Comparison of ENCODE assay signal across 10 cellular contexts in genomic region chr14:103207404-103208072, GRCh38.
DNase-seq lines count a peak whose midpoint lies in the region; ATAC-seq and TF ChIP-seq lines count a peak whose summit lies in the region.
"Had no signal": no experiment of that assay in that cellular context is flagged by ENCODE, and none has a peak within 500 bp of the region (broad histone marks: within the 10 kb centered on the region; RNA-seq: fewer than 3 reads in every experiment).

No MANE protein-coding gene starts in this region.

- H3K36me3 Mint-ChIP-seq in GM23338 (ENCODE audit: low read depth) (peaks cover 21% of the 10 kb centered on the region), brain (peaks cover 12% of the 10 kb centered on the region)

- H3K27ac Mint-ChIP-seq in GM23338, result no peak overlapping the region
- no peak overlapping the region for H3K27ac Mint-ChIP-seq in brain
- H3K27ac Mint-ChIP-seq: activated CD8-positive, alpha-beta T cell treated with anti-CD3 and anti-CD28 coated beads for 36 hours had no signal

- H3K27ac ChIP-seq in GM23338 (ENCODE audit: low read depth), result no peak overlapping the region

- peaks cover 7% of the 10 kb centered on the region for H3K4me1 Mint-ChIP-seq in GM23338
- peaks cover 14% of the 10 kb centered on the region for H3K4me1 Mint-ChIP-seq in brain

- peak overlapping the region; percentile 38; the same call in 1 of the 2 replicates for H2AFZ ChIP-seq in GM23338

- H3K36me3 ChIP-seq in GM23338 (ENCODE audit: insufficient read depth), result no peaks in the 10 kb centered on the region

- peaks cover 22% of the 10 kb centered on the region for H3K9me3 ChIP-seq in iPS-18c (ENCODE audit: control insufficient read depth, insufficient read depth, low read length)

- 0 out of 2 replicates have a peak, but pooled peaks cover 7% of the 10 kb centered on the region for H3K4me1 ChIP-seq in GM23338 (ENCODE audit: insufficient read depth)

- peaks cover 43% of the 10 kb centered on the region for H3K27me3 ChIP-seq in GM23338 (ENCODE audit: insufficient read depth)

- peaks cover 42% of the 10 kb centered on the region for H3K27me3 Mint-ChIP-seq in GM23338 (ENCODE audit: insufficient read depth, low read depth, poor library complexity)
- H3K27me3 Mint-ChIP-seq in brain, result peaks cover 58% of the 10 kb centered on the region

- no peak for TF ChIP-seq CTCF in GM23338 (conservative IDR thresholded peaks at IDR 0.05; ENCODE audit: low read depth in 2 of 2)
- TF ChIP-seq CTCF in brain (conservative IDR thresholded peaks at IDR 0.05), result no peak

- DNase-seq in GM23338 (ENCODE audit: low spot score) (peak; percentile 44), skeletal muscle cell (ENCODE audit: low read depth) (no peak), cerebellar nuclear complex (lab: John Stamatoyannopoulos, UW) (no peak), NCI-H2107 treated with DMSO at 0.1 percent for 48 hours (lab: John Stamatoyannopoulos, UW; ENCODE audit: unreplicated experiment) (no peak), RPMI8226 (no peak), NCI-H187 treated with DMSO at 0.1 percent for 48 hours (lab: John Stamatoyannopoulos, UW) (no peak)
- DNase-seq: activated CD8-positive, alpha-beta T cell treated with anti-CD3 and anti-CD28 coated beads for 36 hours; NCI-H2081 treated with DMSO at 0.1 percent for 48 hours had no signal

- peak overlapping the region; percentile 71 for H3K4me3 Mint-ChIP-seq in GM23338
- peak overlapping the region; percentile 71 to 81 (median 74) for H3K4me3 Mint-ChIP-seq in brain
- H3K4me3 Mint-ChIP-seq: activated CD8-positive, alpha-beta T cell treated with anti-CD3 and anti-CD28 coated beads for 36 hours had no signal

- ATAC-seq in GM23338, result peak; percentile 61
- ATAC-seq: activated CD8-positive, alpha-beta T cell treated with anti-CD3 and anti-CD28 coated beads for 36 hours had no signal

- H3K79me2 ChIP-seq in GM23338 (replicated peaks; ENCODE audit: insufficient read depth), result no peaks in the 10 kb centered on the region

- H3K9me3 Mint-ChIP-seq in GM23338, result peaks cover 37% of the 10 kb centered on the region
- peaks cover 16 to 48% (median 28%) of the 10 kb centered on the region in 5 experiments for H3K9me3 Mint-ChIP-seq in brain

- H3K9me2 ChIP-seq in GM23338 (ENCODE audit: insufficient read depth), result 0 out of 2 replicates have a peak, but pooled peaks cover 4% of the 10 kb centered on the region

- H3K4me3 ChIP-seq in GM23338 (peak overlapping the region; percentile 64), iPS-18c (ENCODE audit: insufficient read depth, low read depth, low read length) (peak overlapping the region; percentile 66), skeletal muscle cell (ENCODE audit: low read depth, low read length) (peak overlapping the region; percentile 45)

- H3K4me2 ChIP-seq in GM23338, result peak overlapping the region; percentile 81

- no peaks in the 10 kb centered on the region for H4K20me1 ChIP-seq in GM23338 (replicated peaks; ENCODE audit: insufficient read depth)

- H3F3A ChIP-seq in GM23338 (replicated peaks; ENCODE audit: low read depth), result no peaks in the 10 kb centered on the region

TF ChIP-seq in GM23338, 12 proteins besides CTCF, POLR2A, EP300 and RAD21:
- TF ChIP-seq ZNF114 (CRISPR knock-in tag; IDR thresholded peaks at IDR 0.05) (no peak), ZNF331 (CRISPR knock-in tag; IDR thresholded peaks at IDR 0.05; ENCODE audit: low read depth) (no peak), ETS1 (IDR thresholded peaks at IDR 0.05) (no peak)
- TF ChIP-seq, protein P1, sequence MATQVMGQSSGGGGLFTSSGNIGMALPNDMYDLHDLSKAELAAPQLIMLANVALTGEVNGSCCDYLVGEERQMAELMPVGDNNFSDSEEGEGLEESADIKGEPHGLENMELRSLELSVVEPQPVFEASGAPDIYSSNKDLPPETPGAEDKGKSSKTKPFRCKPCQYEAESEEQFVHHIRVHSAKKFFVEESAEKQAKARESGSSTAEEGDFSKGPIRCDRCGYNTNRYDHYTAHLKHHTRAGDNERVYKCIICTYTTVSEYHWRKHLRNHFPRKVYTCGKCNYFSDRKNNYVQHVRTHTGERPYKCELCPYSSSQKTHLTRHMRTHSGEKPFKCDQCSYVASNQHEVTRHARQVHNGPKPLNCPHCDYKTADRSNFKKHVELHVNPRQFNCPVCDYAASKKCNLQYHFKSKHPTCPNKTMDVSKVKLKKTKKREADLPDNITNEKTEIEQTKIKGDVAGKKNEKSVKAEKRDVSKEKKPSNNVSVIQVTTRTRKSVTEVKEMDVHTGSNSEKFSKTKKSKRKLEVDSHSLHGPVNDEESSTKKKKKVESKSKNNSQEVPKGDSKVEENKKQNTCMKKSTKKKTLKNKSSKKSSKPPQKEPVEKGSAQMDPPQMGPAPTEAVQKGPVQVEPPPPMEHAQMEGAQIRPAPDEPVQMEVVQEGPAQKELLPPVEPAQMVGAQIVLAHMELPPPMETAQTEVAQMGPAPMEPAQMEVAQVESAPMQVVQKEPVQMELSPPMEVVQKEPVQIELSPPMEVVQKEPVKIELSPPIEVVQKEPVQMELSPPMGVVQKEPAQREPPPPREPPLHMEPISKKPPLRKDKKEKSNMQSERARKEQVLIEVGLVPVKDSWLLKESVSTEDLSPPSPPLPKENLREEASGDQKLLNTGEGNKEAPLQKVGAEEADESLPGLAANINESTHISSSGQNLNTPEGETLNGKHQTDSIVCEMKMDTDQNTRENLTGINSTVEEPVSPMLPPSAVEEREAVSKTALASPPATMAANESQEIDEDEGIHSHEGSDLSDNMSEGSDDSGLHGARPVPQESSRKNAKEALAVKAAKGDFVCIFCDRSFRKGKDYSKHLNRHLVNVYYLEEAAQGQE (IDR thresholded peaks at IDR 0.05; ENCODE audit: unreplicated experiment), result no peak
